Comparison of ENCODE assay signal across 16 cellular contexts in genomic region chr4:172147702-172148101, GRCh38.
DNase-seq lines count a peak whose midpoint lies in the region; ATAC-seq, FAIRE-seq and TF ChIP-seq lines count a peak whose summit lies in the region.
"Had no signal": no experiment of that assay in that cellular context is flagged by ENCODE, and none has a peak within 500 bp of the region (broad histone marks: within the 10 kb centered on the region; RNA-seq: fewer than 3 reads in every experiment).

No MANE protein-coding gene starts in this region.

- 8 to 26% (median 12%) methylated on average over 2 of the region's 2 CpGs for WGBS in small intestine, 3 donors

- no peaks in the 10 kb centered on the region for H3K9me3 ChIP-seq in OCI-LY3 (ENCODE audit: insufficient read depth, low read length)
- no peaks in the 10 kb centered on the region for H3K9me3 ChIP-seq in small intestine (ENCODE audit: control insufficient read depth, low read depth)
- H3K9me3 ChIP-seq: Caco-2, esophagus squamous epithelium, right atrium auricular region had no signal

- no peaks in the 10 kb centered on the region for H4K20me1 ChIP-seq in OCI-LY3 (ENCODE audit: insufficient read depth, low read length)

- H3K4me3 ChIP-seq in OCI-LY3 (ENCODE audit: low read length) (no peak overlapping the region), choroid plexus epithelial cell (ENCODE audit: low read depth, low read length) (no peak overlapping the region), small intestine (ENCODE audit: low read depth in 1 of 2, low read length in 2 of 2) (no peak overlapping the region)
- H3K4me3 ChIP-seq: esophagus squamous epithelium, right atrium auricular region had no signal

- peak; percentile 39 for TF ChIP-seq CTCF in OCI-LY3 (IDR thresholded peaks at IDR 0.05; ENCODE audit: low read depth, low read length)
- no peak for TF ChIP-seq CTCF in choroid plexus epithelial cell (conservative IDR thresholded peaks at IDR 0.05; ENCODE audit: low read depth, low read length)

- no peak overlapping the region for H2AFZ ChIP-seq in OCI-LY3 (ENCODE audit: low read depth, low read length)

- H3K4me2 ChIP-seq in OCI-LY3 (ENCODE audit: low read length), result no peak overlapping the region

- intact Hi-C loops in posterior vena cava (cut with DNase I), result no loop called here

- DNase-seq in DMS79 treated with DMSO at 0.1 percent for 48 hours (lab: John Stamatoyannopoulos, UW) (peak; percentile 24), DMS79 (lab: John Stamatoyannopoulos, UW) (no peak), choroid plexus epithelial cell (ENCODE audit: low read depth) (peak; percentile 63), small intestine (no peak), NCI-H128 (lab: John Stamatoyannopoulos, UW; ENCODE audit: unreplicated experiment) (no peak), posterior vena cava (ENCODE audit: low spot score) (no peak)
- DNase-seq: 8988T; activated B cell treated with CpG ODN at 0.5 μM for 24 hours; activated CD8-positive, alpha-beta memory T cell treated with anti-CD3 and anti-CD28 coated beads, Interleukin-2, amount 10 ng/mL, durations not matched to agents 7 days and 5 days; Caco-2; esophagus squamous epithelium; mammary epithelial cell; natural killer cell had no signal

- H3K27ac ChIP-seq in OCI-LY3 (ENCODE audit: low read length) (no peak overlapping the region), small intestine (ENCODE audit: low read depth in 1 of 2, low read length in 1 of 2) (no peak overlapping the region)
- H3K27ac ChIP-seq: esophagus squamous epithelium, right atrium auricular region had no signal

- no peaks in the 10 kb centered on the region for H3K79me2 ChIP-seq in OCI-LY3 (ENCODE audit: low read length)

- no peaks in the 10 kb centered on the region for H3K27me3 ChIP-seq in OCI-LY3 (ENCODE audit: low read depth, low read length)
- no peaks in the 10 kb centered on the region for H3K27me3 ChIP-seq in small intestine (ENCODE audit: control insufficient read depth in 2 of 2, insufficient read depth in 2 of 2, low read length in 2 of 2)
- H3K27me3 ChIP-seq: esophagus squamous epithelium, right atrium auricular region had no signal

- no peaks in the 10 kb centered on the region for H3K36me3 ChIP-seq in OCI-LY3 (replicated peaks; ENCODE audit: low read depth, low read length)
- no peaks in the 10 kb centered on the region for H3K36me3 ChIP-seq in small intestine (ENCODE audit: control insufficient read depth in 2 of 2, insufficient read depth in 2 of 2, low read length in 2 of 2)
- H3K36me3 ChIP-seq: esophagus squamous epithelium, right atrium auricular region had no signal

- H3K9ac ChIP-seq in OCI-LY3 (ENCODE audit: low read length), result no peak overlapping the region

- peak; percentile 23 for FAIRE-seq in small intestine (lab: Jason Lieb, UNC)

- H3K4me1 ChIP-seq in OCI-LY3 (ENCODE audit: low read length) (peaks cover 11% of the 10 kb centered on the region), small intestine (ENCODE audit: control insufficient read depth in 2 of 2, insufficient read depth in 1 of 2, low read depth in 1 of 2, low read length in 1 of 2) (no peaks in the 10 kb centered on the region)
- H3K4me1 ChIP-seq: Caco-2, esophagus squamous epithelium, right atrium auricular region had no signal

- ATAC-seq in GM19023 (IDR thresholded peaks at IDR 0.05; ENCODE audit: unreplicated experiment), result no peak
- ATAC-seq: activated CD8-positive, alpha-beta memory T cell treated with anti-CD3 and anti-CD28 coated beads, Interleukin-2, amount 10 ng/mL, durations not matched to agents 7 days and 5 days; natural killer cell had no signal

Comparison
In these comparisons a context has a peak if more than half of its experiments do, and no peak if none do; other contexts are left out.
1. DNase-seq: peak in DMS79 treated with DMSO at 0.1 percent for 48 hours (single experiment) and choroid plexus epithelial cell (single experiment); none in DMS79 (single experiment), small intestine (single experiment), NCI-H128 (single experiment) and posterior vena cava (single experiment).